ENCODE assay signal across 9 cellular contexts in genomic region chr5:62284946-62285891, GRCh38. TPM values are rescaled to one million over a fixed set of nuclear protein-coding genes. Genes with fewer than 3 reads are reported as not detected.
DNase-seq lines count a peak whose midpoint lies in the region; ATAC-seq and TF ChIP-seq lines count a peak whose summit lies in the region.
"Had no signal": no experiment of that assay in that cellular context is flagged by ENCODE, and none has a peak within 500 bp of the region (broad histone marks: within the 10 kb centered on the region; RNA-seq: fewer than 3 reads in every experiment).

No MANE protein-coding gene starts in this region.

- TF ChIP-seq CTCF in ovary (IDR thresholded peaks at IDR 0.05): no peak

- H3K36me3 ChIP-seq in mesenchymal stem cell (ENCODE audit: control insufficient read depth in 1 of 2, insufficient read depth in 2 of 2, low read depth in 1 of 2, low read length in 2 of 2) (no peaks in the 10 kb centered on the region), ovary (no peaks in the 10 kb centered on the region)

- no peak overlapping the region for H4K91ac ChIP-seq in mesenchymal stem cell (ENCODE audit: low read length)

- H3K79me1 ChIP-seq in mesenchymal stem cell (replicated peaks; ENCODE audit: low read length, poor library complexity, severe bottlenecking): no peaks in the 10 kb centered on the region

- WGBS in mesenchymal stem cell: 80% methylated on average over 5 of the region's 6 CpGs
- 86 to 91% (median 90%) methylated on average over 6 of the region's 6 CpGs for WGBS in ovary, 3 donors

- H3K18ac ChIP-seq in mesenchymal stem cell (ENCODE audit: low read depth in 1 of 2, low read length in 2 of 2): no peak overlapping the region

- no peaks in the 10 kb centered on the region for H3K9me3 ChIP-seq in mesenchymal stem cell (ENCODE audit: control insufficient read depth, low read length)
- no peaks in the 10 kb centered on the region for H3K9me3 ChIP-seq in ovary

- H3K23ac ChIP-seq in mesenchymal stem cell (ENCODE audit: low read length in 2 of 2): no peak overlapping the region

- H3K4me2 ChIP-seq in mesenchymal stem cell (ENCODE audit: low read length, poor library complexity, severe bottlenecking): no peak overlapping the region

- no peak for TF ChIP-seq EP300 in ovary (IDR thresholded peaks at IDR 0.05)

- DNase-seq in activated CD8-positive, alpha-beta memory T cell treated with anti-CD3 and anti-CD28 coated beads for 48 hours (ENCODE audit: low read depth in 2 of 3, low spot score in 2 of 3): peak in 2 of 3 experiments; percentile 53
- peak; percentile 60 to 75 for DNase-seq in stimulated activated CD4-positive, alpha-beta T cell treated with anti-CD3 and anti-CD28 coated beads, Interleukin-4, amount 100 ng/mL, for 48 hours (ENCODE audit: low read depth in 2 of 2)
- DNase-seq in NCI-H1930 (lab: John Stamatoyannopoulos, UW): no peak
- no peak for DNase-seq in mesenchymal stem cell
- DNase-seq in ovary: no peak
- no peak for DNase-seq in NCI-H1092 treated with DMSO at 0.1 percent for 48 hours (lab: John Stamatoyannopoulos, UW)
- DNase-seq: NCI-H1417 had no signal

- H3K4ac ChIP-seq in mesenchymal stem cell (ENCODE audit: low read depth in 1 of 2, low read length in 2 of 2): no peak overlapping the region

- no peak overlapping the region for H2BK12ac ChIP-seq in mesenchymal stem cell (ENCODE audit: low read length in 2 of 2)

- no peak overlapping the region for H4K8ac ChIP-seq in mesenchymal stem cell (ENCODE audit: low read length)

- H3K14ac ChIP-seq in mesenchymal stem cell (ENCODE audit: low read length in 2 of 2): no peak overlapping the region

- H2AK5ac ChIP-seq in mesenchymal stem cell (ENCODE audit: low read length, severe bottlenecking): no peak overlapping the region

- no peak overlapping the region for H2BK5ac ChIP-seq in mesenchymal stem cell (ENCODE audit: low read depth, low read length, poor library complexity, severe bottlenecking)

- H2BK120ac ChIP-seq in mesenchymal stem cell (ENCODE audit: low read depth, low read length): no peak overlapping the region

- H2AFZ ChIP-seq in mesenchymal stem cell (ENCODE audit: low read depth, low read length): no peak overlapping the region

- H3K4me1 ChIP-seq in mesenchymal stem cell (ENCODE audit: control insufficient read depth, insufficient read depth, low read depth, low read length): no peaks in the 10 kb centered on the region
- H3K4me1 ChIP-seq in ovary (ENCODE audit: insufficient read depth): no peaks in the 10 kb centered on the region

- TF ChIP-seq POLR2A in ovary (IDR thresholded peaks at IDR 0.05): no peak

- no peak overlapping the region for H3K9ac ChIP-seq in mesenchymal stem cell (ENCODE audit: low read length)

- intact Hi-C loops in ovary (cut with DNase I): no loop called here

- ATAC-seq in GM19043 (IDR thresholded peaks at IDR 0.05; ENCODE audit: low read depth, unreplicated experiment) (peak; percentile 72), HG03025 (IDR thresholded peaks at IDR 0.05; ENCODE audit: low FRiP score, unreplicated experiment) (peak; percentile 60)

- H2BK15ac ChIP-seq in mesenchymal stem cell (ENCODE audit: low read depth, poor library complexity, severe bottlenecking): no peak overlapping the region

- H3K27me3 ChIP-seq in mesenchymal stem cell (ENCODE audit: control insufficient read depth in 1 of 2, insufficient read depth in 1 of 2, low read length in 2 of 2) (peaks cover 6 to 9% of the 10 kb centered on the region in 2 experiments), ovary (no peaks in the 10 kb centered on the region)

- H3K27ac ChIP-seq in mesenchymal stem cell (ENCODE audit: low read length, poor library complexity, severe bottlenecking): no peak overlapping the region
- H3K27ac ChIP-seq in ovary: no peak overlapping the region

- H3K4me3 ChIP-seq in mesenchymal stem cell (ENCODE audit: insufficient read depth in 1 of 2, low read depth in 1 of 2, low read length in 2 of 2) (no peak overlapping the region), ovary (no peak overlapping the region)

RNA-seq across cellular contexts. Expression of gene KIF2A, which starts 20.8 kb away (rescaled TPM):
- 47.4 TPM for polyA plus RNA-seq in mesenchymal stem cell (2013, experiment 1 of 2)
- polyA plus RNA-seq in mesenchymal stem cell (2013, experiment 2 of 2): 45.1 TPM
- 10 to 100 TPM; 21.8 to 39.1 (median 32.0) TPM for total RNA-seq in ovary
- 10 to 100 TPM in 1 of 2 donors, 1 to 10 TPM in 1; 8.0 to 22.4 TPM for polyA plus RNA-seq in ovary

Comparison
In these comparisons a context has a peak if more than half of its experiments do, and no peak if none do; other contexts are left out.
1. DNase-seq: peak in activated CD8-positive, alpha-beta memory T cell treated with anti-CD3 and anti-CD28 coated beads for 48 hours (2 of 3) and stimulated activated CD4-positive, alpha-beta T cell treated with anti-CD3 and anti-CD28 coated beads, Interleukin-4, amount 100 ng/mL, for 48 hours (2 of 2); none in NCI-H1930 (0 of 2), mesenchymal stem cell (single experiment), ovary (0 of 5) and NCI-H1092 treated with DMSO at 0.1 percent for 48 hours (single experiment).